ENCODE assay signal across 25 cellular contexts in the genomic region with DNA sequence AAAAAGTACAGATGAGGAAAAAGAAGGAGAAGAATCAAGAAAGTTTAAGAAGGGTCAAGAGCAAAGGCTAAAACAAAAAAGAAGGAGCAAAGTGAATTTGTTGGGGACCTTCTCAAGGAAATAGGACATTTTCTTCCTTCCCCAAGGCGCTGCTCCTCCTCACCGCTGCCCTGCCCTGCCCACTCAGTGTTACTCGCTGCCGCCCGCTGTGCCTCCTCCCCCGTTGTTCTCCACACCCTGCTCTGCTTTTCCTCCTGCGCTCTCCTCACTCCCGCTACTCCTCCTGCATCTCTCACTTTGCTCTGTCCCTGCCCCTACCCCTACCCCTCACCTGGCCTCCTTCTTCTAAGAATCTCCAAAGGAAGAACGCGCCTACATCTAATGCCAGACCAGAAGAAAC.
"Had no signal": no experiment of that assay in that cellular context is flagged by ENCODE, and none has a peak within 500 bp of the region (broad histone marks: within the 10 kb centered on the region; RNA-seq: fewer than 3 reads in every experiment).

No MANE protein-coding gene starts in this region.

- H2AFZ ChIP-seq: neural progenitor cell had no signal

- H3K9me3 Mint-ChIP-seq: mesothelial cell of epicardium; naive B cell; natural killer cell; nephron progenitor cell; neural progenitor cell; stimulated activated naive CD8-positive, alpha-beta T cell treated with anti-CD3 and anti-CD28 coated beads, Interleukin-15, amount 100 ng/mL, for 72 hours; type B pancreatic cell had no signal

- H3K27me3 ChIP-seq: neural progenitor cell, ovary, tibial nerve, uterus had no signal

- H3K4me3 ChIP-seq: left ventricle myocardium inferior, lung, neural progenitor cell, ovary, prostate gland, skin epidermis, tibial nerve, uterus had no signal

- H3K4me3 Mint-ChIP-seq: mesothelial cell of epicardium; naive B cell; natural killer cell; nephron progenitor cell; neural progenitor cell; stimulated activated naive CD8-positive, alpha-beta T cell treated with anti-CD3 and anti-CD28 coated beads, Interleukin-15, amount 100 ng/mL, for 72 hours; type B pancreatic cell had no signal

- H3K4me1 Mint-ChIP-seq: mesothelial cell of epicardium; naive B cell; natural killer cell; nephron progenitor cell; neural progenitor cell; stimulated activated naive CD8-positive, alpha-beta T cell treated with anti-CD3 and anti-CD28 coated beads, Interleukin-15, amount 100 ng/mL, for 72 hours had no signal

- ATAC-seq: natural killer cell; right cardiac atrium; sciatic nerve; stimulated activated naive CD8-positive, alpha-beta T cell treated with anti-CD3 and anti-CD28 coated beads, Interleukin-15, amount 100 ng/mL, for 72 hours had no signal

- H3K36me3 ChIP-seq: ovary, prostate gland, uterus had no signal

- H3K27ac ChIP-seq: left ventricle myocardium inferior, neural progenitor cell, ovary, prostate gland, skin epidermis, tibial nerve, uterus had no signal

- DNase-seq: islet precursor cell; left ventricle myocardium inferior; mesendoderm; naive B cell; natural killer cell; nephron progenitor cell; ovary; retina; right cardiac atrium; stimulated activated CD4-positive, alpha-beta T cell treated with anti-CD3 and anti-CD28 coated beads, Interleukin-12 subunit alpha, Interleukin-12 subunit beta, amount 100 ng/mL, for 4 hours; stimulated activated CD4-positive, alpha-beta T cell treated with anti-CD3 and anti-CD28 coated beads, Interleukin-15, amount 100 ng/mL, for 24 hours; stimulated activated CD4-positive, alpha-beta T cell treated with anti-CD3 and anti-CD28 coated beads, Interleukin-2, amount 100 ng/mL, for 24 hours; stimulated activated CD4-positive, alpha-beta T cell treated with anti-CD3 and anti-CD28 coated beads, Interleukin-4, amount 100 ng/mL, for 1 hour; stimulated activated naive CD4-positive, alpha-beta T cell treated with Interleukin-2 at 50 U/mL for 16 hours; stimulated activated naive CD8-positive, alpha-beta T cell treated with anti-CD3 and anti-CD28 coated beads, Interleukin-15, amount 100 ng/mL, for 72 hours; substantia nigra; uterus had no signal

- H3K27ac Mint-ChIP-seq: mesothelial cell of epicardium, naive B cell, natural killer cell, nephron progenitor cell, neural progenitor cell, type B pancreatic cell had no signal

- H3K4me2 ChIP-seq: neural progenitor cell had no signal

- H3K27me3 Mint-ChIP-seq: naive B cell; stimulated activated naive CD8-positive, alpha-beta T cell treated with anti-CD3 and anti-CD28 coated beads, Interleukin-15, amount 100 ng/mL, for 72 hours; type B pancreatic cell had no signal

- H3K4me1 ChIP-seq: left ventricle myocardium inferior, neural progenitor cell, prostate gland, tibial nerve, uterus had no signal

- H3K9ac ChIP-seq: neural progenitor cell had no signal

- H3K9me3 ChIP-seq: left ventricle myocardium inferior, ovary, prostate gland, tibial nerve, uterus had no signal
